19 cellular contexts compared by ENCODE assay signal in genomic region chr2:206801417-206801772, GRCh38.
"Had no signal": no experiment of that assay in that cellular context is flagged by ENCODE, and none has a peak within 500 bp of the region (broad histone marks: within the 10 kb centered on the region; RNA-seq: fewer than 3 reads in every experiment).

No MANE protein-coding gene starts in this region.

- H3K27ac ChIP-seq: epithelial cell of prostate, hepatocyte, lower lobe of right lung, spleen, thoracic aorta, upper lobe of right lung had no signal

- H2AFZ ChIP-seq: hepatocyte had no signal

- H3K9me3 Mint-ChIP-seq: mesothelial cell of epicardium; natural killer cell treated with Interleukin-12 subunit alpha and Interleukin-12 subunit beta and Interleukin-15 and Interleukin-18, amount 100 ng/mL, for 72 hours; stimulated activated naive B cell treated with anti-CD40 and anti-IgM and Interleukin-4, amounts not matched to agents 10 μg/mL and 1 μg/mL and 100 μg/mL, for 72 hours had no signal

- H3K4me2 ChIP-seq: hepatocyte had no signal

- H3K79me2 ChIP-seq: hepatocyte had no signal

- H3K36me3 Mint-ChIP-seq: activated naive CD8-positive, alpha-beta T cell; natural killer cell treated with Interleukin-12 subunit alpha and Interleukin-12 subunit beta and Interleukin-15 and Interleukin-18, amount 100 ng/mL, for 72 hours had no signal

- H3K9me3 ChIP-seq: lower lobe of right lung, spleen, thoracic aorta, upper lobe of right lung had no signal

- FAIRE-seq: colon had no signal

- DNase-seq: activated CD4-positive, alpha-beta T cell treated with anti-CD3 and anti-CD28 coated beads for 1 hour; activated CD4-positive, alpha-beta T cell treated with anti-CD3 and anti-CD28 coated beads, Interleukin-2, amount 50 U/mL, for 48 hours; central memory CD4-positive, alpha-beta T cell; dorsolateral prefrontal cortex; foreskin fibroblast; islet precursor cell; lower lobe of right lung; occipital lobe; posterior cingulate gyrus; spleen; stimulated activated naive B cell treated with anti-CD40 and anti-IgM and Interleukin-4, amounts not matched to agents 10 μg/mL and 1 μg/mL and 100 μg/mL, for 72 hours; upper lobe of right lung had no signal

- H3K4me3 ChIP-seq: hepatocyte, lower lobe of right lung, thoracic aorta, upper lobe of right lung had no signal

- H3K27me3 Mint-ChIP-seq: activated naive CD8-positive, alpha-beta T cell; natural killer cell treated with Interleukin-12 subunit alpha and Interleukin-12 subunit beta and Interleukin-15 and Interleukin-18, amount 100 ng/mL, for 72 hours; stimulated activated naive B cell treated with anti-CD40 and anti-IgM and Interleukin-4, amounts not matched to agents 10 μg/mL and 1 μg/mL and 100 μg/mL, for 72 hours had no signal

- H3K4me3 Mint-ChIP-seq: mesothelial cell of epicardium had no signal

- H3K27me3 ChIP-seq: dorsolateral prefrontal cortex, hepatocyte, spleen, upper lobe of right lung had no signal

- H3K27ac Mint-ChIP-seq: mesothelial cell of epicardium; stimulated activated naive B cell treated with anti-CD40 and anti-IgM and Interleukin-4, amounts not matched to agents 10 μg/mL and 1 μg/mL and 100 μg/mL, for 72 hours had no signal

- H3K36me3 ChIP-seq: lower lobe of right lung, upper lobe of right lung had no signal
